Comparison of ENCODE assay signal across 15 cellular contexts in genomic region chr10:42988517-42989395, GRCh38.
DNase-seq lines count a peak whose midpoint lies in the region; ATAC-seq and TF ChIP-seq lines count a peak whose summit lies in the region.
"Had no signal": no experiment of that assay in that cellular context is flagged by ENCODE, and none has a peak within 500 bp of the region (broad histone marks: within the 10 kb centered on the region; RNA-seq: fewer than 3 reads in every experiment).

No MANE protein-coding gene starts in this region.

- H3K36me3 Mint-ChIP-seq in activated T-cell treated with anti-CD3 and anti-CD28 coated beads, Interleukin-2, amount 50 U/mL, for 24 hours (ENCODE audit: low read depth), result no peaks in the 10 kb centered on the region
- peaks cover 2% of the 10 kb centered on the region for H3K36me3 Mint-ChIP-seq in T-helper 17 cell (ENCODE audit: low read depth)
- peaks cover 5% of the 10 kb centered on the region for H3K36me3 Mint-ChIP-seq in glutamatergic neuron (ENCODE audit: unreplicated experiment)
- no peaks in the 10 kb centered on the region for H3K36me3 Mint-ChIP-seq in stimulated activated naive CD8-positive, alpha-beta T cell treated with anti-CD3 and anti-CD28 coated beads, Interleukin-15, Interleukin-2, amounts not matched to agents 100 ng/mL and 50 ng/mL, for 24 hours (ENCODE audit: low read depth)
- H3K36me3 Mint-ChIP-seq in natural killer cell, result no peaks in the 10 kb centered on the region
- H3K36me3 Mint-ChIP-seq: naive B cell had no signal

- peak; percentile 25 for DNase-seq in activated T-cell treated with anti-CD3 and anti-CD28 coated beads, Interleukin-2, amount 50 U/mL, for 24 hours
- no peak for DNase-seq in activated T-cell treated with anti-CD3 and anti-CD28 coated beads, Interleukin-2, amount 50 U/mL, for 1 hour
- DNase-seq in T-helper 17 cell (no peak), glutamatergic neuron (peak; percentile 10), esophagus squamous epithelium (lab: John Stamatoyannopoulos, UW) (no peak), natural killer cell (no peak)
- DNase-seq: activated effector memory CD4-positive, alpha-beta T cell treated with Interleukin-2 at 50 U/mL for 16 hours; DND-41; naive B cell; NCI-H2171 had no signal

- H3K4me1 ChIP-seq in esophagus squamous epithelium, result no peaks in the 10 kb centered on the region
- H3K4me1 ChIP-seq: upper lobe of left lung had no signal

- no peaks in the 10 kb centered on the region for H3K27me3 Mint-ChIP-seq in activated T-cell treated with anti-CD3 and anti-CD28 coated beads, Interleukin-2, amount 50 U/mL, for 24 hours
- H3K27me3 Mint-ChIP-seq in T-helper 17 cell (peaks cover 26% of the 10 kb centered on the region), glutamatergic neuron (ENCODE audit: unreplicated experiment) (peaks cover 3% of the 10 kb centered on the region), natural killer cell (ENCODE audit: low read depth in 2 of 2) (no peaks in the 10 kb centered on the region)
- no peaks in the 10 kb centered on the region for H3K27me3 Mint-ChIP-seq in stimulated activated naive CD8-positive, alpha-beta T cell treated with anti-CD3 and anti-CD28 coated beads, Interleukin-15, Interleukin-2, amounts not matched to agents 100 ng/mL and 50 ng/mL, for 24 hours

- no peak for ATAC-seq in T-helper 17 cell
- ATAC-seq in HG02759 (IDR thresholded peaks at IDR 0.05; ENCODE audit: unreplicated experiment), result no peak
- no peak for ATAC-seq in natural killer cell
- ATAC-seq: Panc1 had no signal

- H3K9me3 ChIP-seq in T-helper 17 cell (ENCODE audit: control insufficient read depth, low read length, poor library complexity, severe bottlenecking) (no peaks in the 10 kb centered on the region), esophagus squamous epithelium (no peaks in the 10 kb centered on the region)
- H3K9me3 ChIP-seq: upper lobe of left lung had no signal

- TF ChIP-seq CTCF in glutamatergic neuron (IDR thresholded peaks at IDR 0.05; ENCODE audit: partially characterized antibody, unreplicated experiment), result no peak
- TF ChIP-seq CTCF in esophagus squamous epithelium (IDR thresholded peaks at IDR 0.05), result no peak
- TF ChIP-seq CTCF in natural killer cell (IDR thresholded peaks at IDR 0.05), result no peak

- intact Hi-C loops in esophagus squamous epithelium (cut with DNase I), result no loop called here
- intact Hi-C loops in natural killer cell (cut with micrococcal nuclease), result no loop called here

- no peaks in the 10 kb centered on the region for H3K27me3 ChIP-seq in esophagus squamous epithelium
- H3K27me3 ChIP-seq: upper lobe of left lung had no signal

- no peak for TF ChIP-seq POLR2A in esophagus squamous epithelium (IDR thresholded peaks at IDR 0.05)

- no peak overlapping the region for H3K27ac Mint-ChIP-seq in activated T-cell treated with anti-CD3 and anti-CD28 coated beads, Interleukin-2, amount 50 U/mL, for 24 hours
- peak overlapping the region; percentile 68 for H3K27ac Mint-ChIP-seq in T-helper 17 cell
- H3K27ac Mint-ChIP-seq in glutamatergic neuron (ENCODE audit: unreplicated experiment), result no peak overlapping the region
- H3K27ac Mint-ChIP-seq in stimulated activated naive CD8-positive, alpha-beta T cell treated with anti-CD3 and anti-CD28 coated beads, Interleukin-15, Interleukin-2, amounts not matched to agents 100 ng/mL and 50 ng/mL, for 24 hours, result peak overlapping the region; percentile 17
- no peak overlapping the region for H3K27ac Mint-ChIP-seq in natural killer cell
- H3K27ac Mint-ChIP-seq: naive B cell had no signal

- no peak overlapping the region for H3K4me3 Mint-ChIP-seq in activated T-cell treated with anti-CD3 and anti-CD28 coated beads, Interleukin-2, amount 50 U/mL, for 24 hours
- H3K4me3 Mint-ChIP-seq in T-helper 17 cell (no peak overlapping the region), glutamatergic neuron (ENCODE audit: unreplicated experiment) (no peak overlapping the region), natural killer cell (no peak overlapping the region)
- no peak overlapping the region for H3K4me3 Mint-ChIP-seq in stimulated activated naive CD8-positive, alpha-beta T cell treated with anti-CD3 and anti-CD28 coated beads, Interleukin-15, Interleukin-2, amounts not matched to agents 100 ng/mL and 50 ng/mL, for 24 hours
- H3K4me3 Mint-ChIP-seq: naive B cell had no signal

- no peaks in the 10 kb centered on the region for H3K36me3 ChIP-seq in esophagus squamous epithelium
- H3K36me3 ChIP-seq: upper lobe of left lung had no signal

- H3K27ac ChIP-seq in esophagus squamous epithelium, result no peak overlapping the region
- H3K27ac ChIP-seq: KMS-11, upper lobe of left lung had no signal

- H3K4me1 Mint-ChIP-seq in activated T-cell treated with anti-CD3 and anti-CD28 coated beads, Interleukin-2, amount 50 U/mL, for 24 hours (ENCODE audit: low read depth), result peaks cover 9% of the 10 kb centered on the region
- H3K4me1 Mint-ChIP-seq in T-helper 17 cell, result peaks cover 4% of the 10 kb centered on the region
- H3K4me1 Mint-ChIP-seq in glutamatergic neuron (ENCODE audit: low read depth, unreplicated experiment), result no peaks in the 10 kb centered on the region
- H3K4me1 Mint-ChIP-seq in stimulated activated naive CD8-positive, alpha-beta T cell treated with anti-CD3 and anti-CD28 coated beads, Interleukin-15, Interleukin-2, amounts not matched to agents 100 ng/mL and 50 ng/mL, for 24 hours (ENCODE audit: low read depth), result peaks cover 5% of the 10 kb centered on the region
- H3K4me1 Mint-ChIP-seq in natural killer cell, result no peaks in the 10 kb centered on the region
- H3K4me1 Mint-ChIP-seq: naive B cell had no signal

- WGBS in esophagus squamous epithelium, 2 donors, result 64 to 67% methylated on average over 8 of the region's 11 CpGs

- no peak overlapping the region for H3K4me3 ChIP-seq in esophagus squamous epithelium
- H3K4me3 ChIP-seq: upper lobe of left lung had no signal

- no peaks in the 10 kb centered on the region for H3K9me3 Mint-ChIP-seq in activated T-cell treated with anti-CD3 and anti-CD28 coated beads, Interleukin-2, amount 50 U/mL, for 24 hours
- H3K9me3 Mint-ChIP-seq in glutamatergic neuron (ENCODE audit: unreplicated experiment) (no peaks in the 10 kb centered on the region), natural killer cell (no peaks in the 10 kb centered on the region)
- no peaks in the 10 kb centered on the region for H3K9me3 Mint-ChIP-seq in stimulated activated naive CD8-positive, alpha-beta T cell treated with anti-CD3 and anti-CD28 coated beads, Interleukin-15, Interleukin-2, amounts not matched to agents 100 ng/mL and 50 ng/mL, for 24 hours

Comparison
In these comparisons a context has a peak if more than half of its experiments do, and no peak if none do; other contexts are left out.
1. DNase-seq: peak in activated T-cell treated with anti-CD3 and anti-CD28 coated beads, Interleukin-2, amount 50 U/mL, for 24 hours (single experiment) and glutamatergic neuron (single experiment); none in activated T-cell treated with anti-CD3 and anti-CD28 coated beads, Interleukin-2, amount 50 U/mL, for 1 hour (single experiment), T-helper 17 cell (0 of 3), esophagus squamous epithelium (single experiment) and natural killer cell (single experiment).
2. H3K27ac Mint-ChIP-seq: peak in T-helper 17 cell (single experiment) and stimulated activated naive CD8-positive, alpha-beta T cell treated with anti-CD3 and anti-CD28 coated beads, Interleukin-15, Interleukin-2, amounts not matched to agents 100 ng/mL and 50 ng/mL, for 24 hours (single experiment); none in activated T-cell treated with anti-CD3 and anti-CD28 coated beads, Interleukin-2, amount 50 U/mL, for 24 hours (single experiment), glutamatergic neuron (single experiment) and natural killer cell (0 of 2).